In genomic region chr16:57518922-57519321, GRCh38 we compare ENCODE assay signal across 18 cellular contexts. TPM values are rescaled to one million over a fixed set of nuclear protein-coding genes. Genes with fewer than 3 reads are reported as not detected.
A peak's percentile ranks its signal among the peaks of the same experiment; 100 is the strongest.
DNase-seq lines count a peak whose midpoint lies in the region; ATAC-seq, FAIRE-seq and TF ChIP-seq lines count a peak whose summit lies in the region.
"Had no signal": no experiment of that assay in that cellular context is flagged by ENCODE, and none has a peak within 500 bp of the region (broad histone marks: within the 10 kb centered on the region; RNA-seq: fewer than 3 reads in every experiment).

No MANE protein-coding gene starts in this region.

- no peaks in the 10 kb centered on the region for H3K9me3 Mint-ChIP-seq in WTC11
- H3K9me3 Mint-ChIP-seq in neural crest cell: no peaks in the 10 kb centered on the region
- H3K9me3 Mint-ChIP-seq: CD4-positive, alpha-beta memory T cell; GM23338 had no signal

- no peaks in the 10 kb centered on the region for H3K4me1 ChIP-seq in A549

- DNase-seq in A549 (ENCODE audit: low read depth in 1 of 2, low spot score in 1 of 2) (no peak), WTC11 (ENCODE audit: low spot score) (no peak), neural crest cell (ENCODE audit: low read depth, low spot score) (no peak), activated gamma-delta T cell (lab: John Stamatoyannopoulos, UW) (no peak), NCI-H1436 (lab: John Stamatoyannopoulos, UW) (no peak)
- DNase-seq: CD4-positive, alpha-beta memory T cell; DMS53; EL; NCI-H1417 treated with DMSO at 0.1 percent for 48 hours; NCI-H345; NCI-H524 treated with DMSO at 0.1 percent for 48 hours; PC-3 had no signal

- POLR2A ChIA-PET in A549 (lab: Yijun Ruan, JAX) (no interaction called here), WTC11 (lab: Charles Lee) (no interaction called here)

- no peak overlapping the region for H3K4me3 Mint-ChIP-seq in WTC11
- H3K4me3 Mint-ChIP-seq in neural crest cell: no peak overlapping the region
- H3K4me3 Mint-ChIP-seq: CD4-positive, alpha-beta memory T cell; GM23338 had no signal

- H3K36me3 Mint-ChIP-seq in WTC11 (no peaks in the 10 kb centered on the region), neural crest cell (ENCODE audit: low read depth) (no peaks in the 10 kb centered on the region)

- CTCF ChIA-PET in A549 (lab: Yijun Ruan, JAX) (interaction anchor here (0.9 to 18.0 kb wide), 30 partner anchors 9 to 218 kb away, joined by 3 to 340 read pairs (median 12); partner anchors contain the start of genes ADGRG5, CIAPIN1, COQ9 and DOK4), WTC11 (lab: Charles Lee) (interaction anchor here (0.8 to 5.8 kb wide), 14 partner anchors 9 to 219 kb away, joined by 3 to 80 read pairs (median 10); partner anchors contain the start of genes DOK4 and POLR2C)

- no peak for FAIRE-seq in A549 (lab: Jason Lieb, UNC)
- FAIRE-seq: A204.1 had no signal

- WGBS in A549 (ENCODE audit: missing lambda C conversion rate): 85% methylated on average over 6 of the region's 6 CpGs

- no peak for ATAC-seq in A549
- no peak for ATAC-seq in WTC11
- no peak for ATAC-seq in HG03039 (IDR thresholded peaks at IDR 0.05; ENCODE audit: unreplicated experiment)

- no peaks in the 10 kb centered on the region for H3K9me3 ChIP-seq in A549

- TF ChIP-seq CTCF in A549 (IDR thresholded peaks at IDR 0.05): no peak
- TF ChIP-seq CTCF in WTC11 (IDR thresholded peaks at IDR 0.05): no peak
- TF ChIP-seq CTCF in neural crest cell (conservative IDR thresholded peaks at IDR 0.05): no peak

- peaks cover 5% of the 10 kb centered on the region; the same call in 1 of the 2 replicates for H3K27me3 Mint-ChIP-seq in WTC11 (ENCODE audit: low read depth)
- H3K27me3 Mint-ChIP-seq in neural crest cell (ENCODE audit: low read depth): no peaks in the 10 kb centered on the region
- H3K27me3 Mint-ChIP-seq: CD4-positive, alpha-beta memory T cell had no signal

- H3K27ac ChIP-seq in A549: peak overlapping the region; percentile 29 to 57; a peak in 3 of 6 replicates

- H3K27ac Mint-ChIP-seq in WTC11 (peak overlapping the region; percentile 53; the same call in 1 of the 2 replicates), neural crest cell (ENCODE audit: unreplicated experiment) (peak overlapping the region; percentile 67)
- H3K27ac Mint-ChIP-seq: GM23338 had no signal

- H3K4me1 Mint-ChIP-seq in WTC11 (peaks cover 11% of the 10 kb centered on the region; the same call in 1 of the 2 replicates), neural crest cell (peaks cover 14% of the 10 kb centered on the region)

- H3K4me2 ChIP-seq in A549: no peak overlapping the region
- H3K4me2 ChIP-seq: GM23338 had no signal

- TF ChIP-seq EP300 in A549 (IDR thresholded peaks at IDR 0.05): no peak

- H3K4me3 ChIP-seq in A549: no peak overlapping the region
- H3K4me3 ChIP-seq: GM12878, GM23338 had no signal

- no peak for TF ChIP-seq POLR2A in A549 (IDR thresholded peaks at IDR 0.05; ENCODE audit: low read length)

- TF ChIP-seq RAD21 in A549 (conservative IDR thresholded peaks at IDR 0.05 in 1 of 2, IDR thresholded peaks at IDR 0.05 in 1 of 2): no peak

TF ChIP-seq in A549, 52 proteins besides CTCF, POLR2A, EP300 and RAD21:
- TF ChIP-seq KDM1A (IDR thresholded peaks at IDR 0.05; ENCODE audit: low read depth): peak; percentile 52; the same call in 1 of the 2 replicates
- no peak for TF ChIP-seq REST (IDR thresholded peaks at IDR 0.05)
- no peak for TF ChIP-seq HEYL (CRISPR knock-in tag; IDR thresholded peaks at IDR 0.05)
- TF ChIP-seq RARB (CRISPR knock-in tag; IDR thresholded peaks at IDR 0.05): no peak
- TF ChIP-seq NR3C1 (IDR thresholded peaks at IDR 0.05): no peak
- no peak for TF ChIP-seq JUNB (IDR thresholded peaks at IDR 0.05)

TF ChIP-seq in WTC11, 78 proteins besides CTCF, POLR2A, EP300 and RAD21:
- TF ChIP-seq GTF2I (CRISPR knock-in tag; conservative IDR thresholded peaks at IDR 0.05) (peak; percentile 60; the same call in 1 of the 2 replicates), ATF6 (CRISPR knock-in tag; IDR thresholded peaks at IDR 0.05) (no peak)

RNA-seq across cellular contexts. Expression of gene CCDC102A, which starts 17.4 kb away (rescaled TPM):
- 7.4 and 8.0 TPM in 2 replicates for polyA plus RNA-seq in A549 (2011; rRNA removed)
- polyA plus RNA-seq in A549 (2012; cell fraction: cytosol; rRNA removed): 20.1 and 20.7 TPM in 2 replicates
- 18.4 and 19.5 TPM in 2 replicates for polyA plus RNA-seq in A549 (2012; cell fraction: nucleus; rRNA removed)
- polyA plus RNA-seq in A549 (2017; fragmentation: RNase III; extraction: RNeasy Plus Mini Kit Qiagen cat#74134 plus additional on column Dnase treatment): 7.6 to 8.5 TPM (median 8.3 TPM) in 3 replicates
- 3.5 and 4.0 TPM in 2 replicates for polyA minus RNA-seq in A549 (2011; rRNA and poly(A)+ RNA removed)
- 5.2 to 7.1 TPM (median 6.8 TPM) in 3 replicates for total RNA-seq in WTC11 (2021)
- total RNA-seq in neural crest cell: 6.4 and 8.6 TPM in 2 replicates

RNA-seq across cellular contexts. Expression of gene ADGRG5, which starts 23.5 kb away (rescaled TPM):
- polyA plus RNA-seq in A549 (2011; rRNA removed) (not detected in 2 replicates), A549 (2017; fragmentation: RNase III; extraction: RNeasy Plus Mini Kit Qiagen cat#74134 plus additional on column Dnase treatment) (0.06 TPM in 1 of 3 replicates, not detected in the others)
- polyA plus RNA-seq in A549 (2012; cell fraction: cytosol; rRNA removed): 0.03 TPM in 1 of 2 replicates, not detected in the other
- not detected in 2 replicates for polyA plus RNA-seq in A549 (2012; cell fraction: nucleus; rRNA removed)
- polyA minus RNA-seq in A549 (2011; rRNA and poly(A)+ RNA removed): not detected in 2 replicates
- total RNA-seq in WTC11 (2021) (9.1 to 9.9 TPM (median 9.5 TPM) in 3 replicates), neural crest cell (0.07 TPM in 2 replicates)
- total RNA-seq: MCF 10A, PC-3 had no signal
- polyA plus RNA-seq: BJ had no signal

RNA-seq across cellular contexts. Expression of gene DOK4, which starts 32.6 kb away (rescaled TPM):
- polyA plus RNA-seq in A549 (2011; rRNA removed) (85.4 and 93.2 TPM in 2 replicates), A549 (2017; fragmentation: RNase III; extraction: RNeasy Plus Mini Kit Qiagen cat#74134 plus additional on column Dnase treatment) (51.9 to 70.3 TPM (median 65.2 TPM) in 3 replicates)
- polyA plus RNA-seq in A549 (2012; cell fraction: cytosol; rRNA removed): 76.5 and 94.3 TPM in 2 replicates
- 99.2 and 102 TPM in 2 replicates for polyA plus RNA-seq in A549 (2012; cell fraction: nucleus; rRNA removed)
- 103 and 109 TPM in 2 replicates for polyA minus RNA-seq in A549 (2011; rRNA and poly(A)+ RNA removed)
- total RNA-seq in WTC11 (2021) (21.8 to 25.0 TPM (median 21.9 TPM) in 3 replicates), neural crest cell (20.4 and 22.7 TPM in 2 replicates)

RNA-seq across cellular contexts. Expression of gene POLR2C, which starts 56.4 kb away (rescaled TPM):
- polyA plus RNA-seq in A549 (2011; rRNA removed) (229 and 259 TPM in 2 replicates), A549 (2017; fragmentation: RNase III; extraction: RNeasy Plus Mini Kit Qiagen cat#74134 plus additional on column Dnase treatment) (141 to 148 TPM (median 146 TPM) in 3 replicates)
- polyA plus RNA-seq in A549 (2012; cell fraction: cytosol; rRNA removed): 181 and 221 TPM in 2 replicates
- 135 and 142 TPM in 2 replicates for polyA plus RNA-seq in A549 (2012; cell fraction: nucleus; rRNA removed)
- 327 and 401 TPM in 2 replicates for polyA minus RNA-seq in A549 (2011; rRNA and poly(A)+ RNA removed)
- total RNA-seq in WTC11 (2021) (67.9 to 75.4 TPM (median 67.9 TPM) in 3 replicates), neural crest cell (74.0 and 77.5 TPM in 2 replicates)
